14 cellular contexts compared by ENCODE assay signal in genomic region chr4:1495416-1496115, GRCh38.
"Had no signal": no experiment of that assay in that cellular context is flagged by ENCODE, and none has a peak within 500 bp of the region (broad histone marks: within the 10 kb centered on the region; RNA-seq: fewer than 3 reads in every experiment).

No MANE protein-coding gene starts in this region.

- H3K4me3 ChIP-seq: adrenal gland, dorsolateral prefrontal cortex, gastroesophageal sphincter, heart right ventricle, ovary had no signal

- DNase-seq: activated B cell treated with CpG ODN at 0.5 μM for 24 hours; activated CD4-positive, alpha-beta T cell treated with anti-CD3 and anti-CD28 coated beads for 48 hours; activated CD8-positive, alpha-beta T cell treated with anti-CD3 and anti-CD28 coated beads, Interleukin-2, amount 10 ng/mL, durations not matched to agents 7 days and 5 days; activated naive CD4-positive, alpha-beta T cell treated with anti-CD3 and anti-CD28 coated beads, Interleukin-2, amount 10 ng/mL, durations not matched to agents 7 days and 5 days; heart right ventricle; stimulated activated CD4-positive, alpha-beta T cell treated with anti-CD3 and anti-CD28 coated beads, Interleukin-15, amount 100 ng/mL, for 24 hours; stimulated activated CD4-positive, alpha-beta T cell treated with anti-CD3 and anti-CD28 coated beads, Interleukin-4, amount 100 ng/mL, for 1 hour; stimulated activated naive CD4-positive, alpha-beta T cell; substantia nigra; trophoblast cell had no signal

- H3K4me1 ChIP-seq: adrenal gland, gastroesophageal sphincter, heart right ventricle had no signal

- H3K27me3 ChIP-seq: ovary had no signal

- H3K36me3 ChIP-seq: adrenal gland, gastroesophageal sphincter, heart right ventricle, ovary had no signal

- H3K9me3 ChIP-seq: adrenal gland, gastroesophageal sphincter, heart right ventricle, ovary had no signal

- ATAC-seq: activated CD8-positive, alpha-beta T cell treated with anti-CD3 and anti-CD28 coated beads, Interleukin-2, amount 10 ng/mL, durations not matched to agents 7 days and 5 days; gastroesophageal sphincter; heart right ventricle had no signal

- H3K27ac ChIP-seq: adrenal gland, dorsolateral prefrontal cortex, gastroesophageal sphincter, heart right ventricle, ovary had no signal
